ENCODE assay signal across 1 cellular context in the genomic region with DNA sequence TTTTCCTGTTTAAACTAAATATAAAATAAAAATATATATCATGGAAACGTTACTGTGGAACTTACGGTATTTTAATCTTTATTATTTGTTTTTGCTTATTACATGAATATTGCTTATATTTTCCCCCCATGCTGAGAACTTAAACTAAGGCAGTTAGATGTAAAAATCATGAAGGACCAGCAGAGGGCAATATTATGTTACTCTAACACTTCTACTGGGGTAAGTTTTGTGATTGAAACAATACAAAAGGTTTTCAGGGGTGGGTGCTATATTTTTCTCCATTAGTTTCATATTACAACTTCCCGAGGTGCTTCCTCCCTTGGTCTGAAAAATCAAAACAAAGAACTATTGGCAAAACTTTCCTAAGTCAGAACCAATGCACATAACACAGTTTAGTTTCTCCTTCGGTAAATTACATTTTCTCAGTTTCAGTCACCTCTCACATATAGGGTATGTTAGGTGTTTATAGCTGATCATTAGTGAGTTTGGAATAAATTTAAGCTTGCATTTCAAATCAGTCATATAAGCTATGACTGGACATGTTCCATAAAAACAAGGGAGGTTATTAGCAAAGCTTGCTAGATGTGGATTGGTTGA.
TF ChIP-seq lines count a peak whose summit lies in the region.

No MANE protein-coding gene starts in this region.

TF ChIP-seq in endothelial cell of umbilical vein, 7 proteins besides CTCF, POLR2A, EP300 and RAD21 (continued from another document):
- TF ChIP-seq FOS (IDR thresholded peaks at IDR 0.05; ENCODE audit: borderline replicate concordance, insufficient read depth, low read length) = no peak
- TF ChIP-seq GATA2 (IDR thresholded peaks at IDR 0.05; ENCODE audit: insufficient read depth, insufficient read length, low read depth, low read length) = no peak
- TF ChIP-seq, protein P1, sequence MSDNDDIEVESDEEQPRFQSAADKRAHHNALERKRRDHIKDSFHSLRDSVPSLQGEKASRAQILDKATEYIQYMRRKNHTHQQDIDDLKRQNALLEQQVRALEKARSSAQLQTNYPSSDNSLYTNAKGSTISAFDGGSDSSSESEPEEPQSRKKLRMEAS (IDR thresholded peaks at IDR 0.05; ENCODE audit: insufficient read depth, insufficient read length) = no peak
- no peak for TF ChIP-seq POLR2AphosphoS5 (IDR thresholded peaks at IDR 0.05; ENCODE audit: insufficient read depth, low read depth, low read length)
